In the genomic region with DNA sequence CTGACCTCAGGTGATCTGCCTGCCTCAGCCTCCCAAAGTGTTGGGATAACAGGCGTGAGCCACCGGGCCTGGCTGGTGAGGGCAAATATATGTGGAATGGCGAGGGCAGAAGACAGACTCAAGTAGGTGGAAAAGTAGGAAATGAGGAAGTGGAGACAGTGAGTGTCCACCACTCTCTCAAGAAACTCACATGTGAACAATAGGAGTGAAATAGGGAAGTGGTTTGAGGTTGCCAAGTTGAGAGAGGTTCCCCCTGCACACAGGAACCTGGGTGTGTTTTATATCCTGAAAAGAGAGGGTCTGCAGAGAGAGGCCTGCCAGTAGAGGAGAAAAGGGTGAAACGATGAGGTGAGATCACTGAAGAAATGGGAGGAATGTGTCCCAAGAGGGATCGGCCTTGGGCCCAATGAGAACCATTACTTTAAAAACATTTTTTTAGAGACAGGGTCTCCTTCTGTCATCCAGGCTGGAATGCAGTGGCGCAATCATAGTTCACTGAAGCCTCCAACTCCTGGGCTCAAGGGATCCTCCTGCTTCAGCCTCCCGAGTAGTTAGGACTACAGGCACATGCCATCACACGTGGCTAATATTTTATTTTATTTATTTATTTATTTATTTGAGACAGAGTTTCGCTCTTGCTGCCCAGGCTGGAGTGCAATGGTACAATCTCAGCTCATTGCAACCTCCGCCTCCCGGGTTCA, we compare ENCODE assay signal across 10 cellular contexts. TPM values are rescaled to one million over a fixed set of nuclear protein-coding genes. Genes with fewer than 3 reads are reported as not detected.
DNase-seq lines count a peak whose midpoint lies in the region; ATAC-seq and TF ChIP-seq lines count a peak whose summit lies in the region.
"Had no signal": no experiment of that assay in that cellular context is flagged by ENCODE, and none has a peak within 500 bp of the region (broad histone marks: within the 10 kb centered on the region; RNA-seq: fewer than 3 reads in every experiment).

No MANE protein-coding gene starts in this region.

- in situ Hi-C loops in G401 (cut with HindIII; ENCODE audit: low sequenced_read_pairs): no loop called here

- H3K36me3 ChIP-seq in lower lobe of right lung (no peaks in the 10 kb centered on the region), suprapubic skin (no peaks in the 10 kb centered on the region)
- H3K36me3 ChIP-seq: brain microvascular endothelial cell had no signal

- H3K4me1 ChIP-seq in lower lobe of right lung (peaks cover 11% of the 10 kb centered on the region), suprapubic skin (no peaks in the 10 kb centered on the region)

- no peak for TF ChIP-seq POLR2A in suprapubic skin (IDR thresholded peaks at IDR 0.05)

- ATAC-seq in GM21786 (IDR thresholded peaks at IDR 0.05; ENCODE audit: unreplicated experiment) (peak; percentile 70), lower lobe of right lung (peak; percentile 71 to 84), GM18858 (IDR thresholded peaks at IDR 0.05; ENCODE audit: unreplicated experiment) (no peak)

- no peak for TF ChIP-seq EP300 in suprapubic skin (IDR thresholded peaks at IDR 0.05)

- intact Hi-C loops in lower lobe of right lung (cut with DNase I): no loop called here

- no peak overlapping the region for H3K27ac ChIP-seq in lower lobe of right lung
- H3K27ac ChIP-seq in suprapubic skin: no peak overlapping the region
- H3K27ac ChIP-seq: brain microvascular endothelial cell had no signal

- H3K4me3 ChIP-seq in lower lobe of right lung: no peak overlapping the region
- no peak overlapping the region for H3K4me3 ChIP-seq in suprapubic skin

- WGBS in suprapubic skin: 89% methylated on average over 11 of the region's 11 CpGs

- TF ChIP-seq CTCF in lower lobe of right lung (IDR thresholded peaks at IDR 0.05): no peak
- no peak for TF ChIP-seq CTCF in suprapubic skin (IDR thresholded peaks at IDR 0.05)

- H3K27me3 ChIP-seq in lower lobe of right lung (ENCODE audit: low read depth) (no peaks in the 10 kb centered on the region), suprapubic skin (no peaks in the 10 kb centered on the region)
- H3K27me3 ChIP-seq: brain microvascular endothelial cell had no signal

- H3K9me3 ChIP-seq in lower lobe of right lung (no peaks in the 10 kb centered on the region), suprapubic skin (no peaks in the 10 kb centered on the region)

- DNase-seq in GF-D8 (lab: John Stamatoyannopoulos, UW): peak; percentile 94
- peak; percentile 97 for DNase-seq in SIG-M5 treated with dmso at 0.1 percent for 504 hours (lab: John Stamatoyannopoulos, UW; ENCODE audit: unreplicated experiment)
- DNase-seq in lower lobe of right lung: no peak
- no peak for DNase-seq in NCI-H128 (lab: John Stamatoyannopoulos, UW; ENCODE audit: unreplicated experiment)
- no peak for DNase-seq in G401 (ENCODE audit: low spot score)
- DNase-seq in suprapubic skin (ENCODE audit: low spot score in 2 of 2): no peak
- DNase-seq: brain microvascular endothelial cell, NCI-H1092 treated with DMSO at 0.1 percent for 48 hours had no signal

RNA-seq across cellular contexts. Expression of a gene that starts 17.1 kb away (rescaled TPM):
- 76.3 TPM for total RNA-seq in lower lobe of right lung
- total RNA-seq in G401 (2014; rRNA removed; shearing (Covaris generic)): 35.9 and 41.8 TPM in 2 replicates
- 10 to 100 TPM; 14.5 to 25.3 (median 19.3) TPM for total RNA-seq in suprapubic skin

RNA-seq across cellular contexts. Expression of a gene that starts 27.1 kb away (rescaled TPM):
- 51.7 TPM for total RNA-seq in lower lobe of right lung
- 39.0 and 103 TPM in 2 replicates for total RNA-seq in G401 (2014; rRNA removed; shearing (Covaris generic))
- 100 to 1,000 TPM in 3 of 4 donors, 10 to 100 TPM in 1; 72.7 to 434 (median 197) TPM for total RNA-seq in suprapubic skin

RNA-seq across cellular contexts. Expression of a gene that starts 27.3 kb away (rescaled TPM):
- total RNA-seq in lower lobe of right lung: 28.6 TPM
- 57.9 and 108 TPM in 2 replicates for total RNA-seq in G401 (2014; rRNA removed; shearing (Covaris generic))
- 10 to 100 TPM; 27.3 to 56.2 (median 44.9) TPM for total RNA-seq in suprapubic skin

RNA-seq across cellular contexts. Expression of a gene that starts 32.7 kb away (rescaled TPM):
- 23.1 TPM for total RNA-seq in lower lobe of right lung
- 0.75 and 7.5 TPM in 2 replicates for total RNA-seq in G401 (2014; rRNA removed; shearing (Covaris generic))
- total RNA-seq in suprapubic skin: 10 to 100 TPM in 1 of 4 donors, 1 to 10 TPM in 2, not detected in 1; 4.8 to 24.6 (median 7.8) TPM

RNA-seq across cellular contexts. Expression of a gene that starts 43.3 kb away (rescaled TPM):
- total RNA-seq in lower lobe of right lung: 84.6 TPM
- total RNA-seq in G401 (2014; rRNA removed; shearing (Covaris generic)): 34.6 and 37.0 TPM in 2 replicates
- 10 to 100 TPM; 34.1 to 62.4 (median 60.1) TPM for total RNA-seq in suprapubic skin

Comparison
In these comparisons a context has a peak if more than half of its experiments do, and no peak if none do; other contexts are left out.
1. DNase-seq: peak in GF-D8 (single experiment) and SIG-M5 treated with dmso at 0.1 percent for 504 hours (single experiment); none in lower lobe of right lung (single experiment), NCI-H128 (single experiment), G401 (single experiment) and suprapubic skin (0 of 2).